Comparison of ENCODE assay signal across 8 cellular contexts in genomic region chr14:102554835-102555819, GRCh38. TPM values are rescaled to one million over a fixed set of nuclear protein-coding genes. Genes with fewer than 3 reads are reported as not detected.
DNase-seq lines count a peak whose midpoint lies in the region; ATAC-seq lines count a peak whose summit lies in the region.

No MANE protein-coding gene starts in this region.

- H3K4me3 ChIP-seq in HUES64 (ENCODE audit: low read length) (peak overlapping the region; percentile 74), mononuclear cell (ENCODE audit: low read length) (peak overlapping the region; percentile 73)

- H3K9me3 ChIP-seq in HUES64 (ENCODE audit: insufficient read depth, low read depth, low read length) (no peaks in the 10 kb centered on the region), mononuclear cell (ENCODE audit: low read depth, low read length) (no peaks in the 10 kb centered on the region)

- no peaks in the 10 kb centered on the region for H3K9me3 Mint-ChIP-seq in effector memory CD8-positive, alpha-beta T cell
- H3K9me3 Mint-ChIP-seq in stimulated activated effector memory CD8-positive, alpha-beta T cell treated with anti-CD3 and anti-CD28 coated beads, Interleukin-12 subunit alpha, Interleukin-12 subunit beta, amount 100 ng/mL, for 72 hours = no peaks in the 10 kb centered on the region

- DNase-seq in D341Med (ENCODE audit: low spot score) = peak; percentile 37
- peak; percentile 46 to 55 for DNase-seq in activated CD4-positive, alpha-beta T cell treated with anti-CD3 and anti-CD28 coated beads, Interleukin-2, amount 50 U/mL, for 4 hours
- peak; percentile 43 to 49 (median 46) for DNase-seq in effector memory CD8-positive, alpha-beta T cell
- DNase-seq in stimulated activated effector memory CD8-positive, alpha-beta T cell treated with anti-CD3 and anti-CD28 coated beads, Interleukin-12 subunit alpha, Interleukin-12 subunit beta, amount 100 ng/mL, for 72 hours (ENCODE audit: low spot score in 2 of 2) = peak; percentile 51 to 79
- no peak for DNase-seq in NCI-H510A (lab: John Stamatoyannopoulos, UW)

- H3K27me3 ChIP-seq in HUES64 (ENCODE audit: insufficient read depth, low read length) = no peaks in the 10 kb centered on the region
- no peaks in the 10 kb centered on the region for H3K27me3 ChIP-seq in mononuclear cell (ENCODE audit: insufficient read depth, low read length)

- ATAC-seq in effector memory CD8-positive, alpha-beta T cell (replicated peaks) = peak; percentile 93
- ATAC-seq in stimulated activated effector memory CD8-positive, alpha-beta T cell treated with anti-CD3 and anti-CD28 coated beads, Interleukin-12 subunit alpha, Interleukin-12 subunit beta, amount 100 ng/mL, for 72 hours = peak; percentile 79
- no peak for ATAC-seq in HG03139 (IDR thresholded peaks at IDR 0.05; ENCODE audit: unreplicated experiment)

- H3K27me3 Mint-ChIP-seq in effector memory CD8-positive, alpha-beta T cell = peaks cover 4 to 9% of the 10 kb centered on the region in 2 donors

- H3K4me3 Mint-ChIP-seq in effector memory CD8-positive, alpha-beta T cell = peak overlapping the region; percentile 78 to 82
- H3K4me3 Mint-ChIP-seq in stimulated activated effector memory CD8-positive, alpha-beta T cell treated with anti-CD3 and anti-CD28 coated beads, Interleukin-12 subunit alpha, Interleukin-12 subunit beta, amount 100 ng/mL, for 72 hours = peak overlapping the region; percentile 71

- H3K9ac ChIP-seq in HUES64 (ENCODE audit: low read depth, low read length) = peak overlapping the region; percentile 93

- H3K4me1 ChIP-seq in HUES64 (ENCODE audit: insufficient read depth, low read length) (0 out of 2 replicates have a peak, but pooled peaks cover 4% of the 10 kb centered on the region), mononuclear cell (ENCODE audit: insufficient read depth, low read length) (peaks cover 16% of the 10 kb centered on the region)

- H3K27ac Mint-ChIP-seq in effector memory CD8-positive, alpha-beta T cell = peak overlapping the region; percentile 79 to 85
- peak overlapping the region; percentile 85 for H3K27ac Mint-ChIP-seq in stimulated activated effector memory CD8-positive, alpha-beta T cell treated with anti-CD3 and anti-CD28 coated beads, Interleukin-12 subunit alpha, Interleukin-12 subunit beta, amount 100 ng/mL, for 72 hours

- H3K27ac ChIP-seq in HUES64 (ENCODE audit: low read depth, low read length) = peak overlapping the region; percentile 68

- 7% methylated on average over 94 of the region's 94 CpGs for WGBS in HUES64

- peaks cover 3% of the 10 kb centered on the region for H3K36me3 Mint-ChIP-seq in effector memory CD8-positive, alpha-beta T cell (ENCODE audit: insufficient read depth)
- no peaks in the 10 kb centered on the region for H3K36me3 Mint-ChIP-seq in stimulated activated effector memory CD8-positive, alpha-beta T cell treated with anti-CD3 and anti-CD28 coated beads, Interleukin-12 subunit alpha, Interleukin-12 subunit beta, amount 100 ng/mL, for 72 hours

- H3K4me1 Mint-ChIP-seq in effector memory CD8-positive, alpha-beta T cell (ENCODE audit: low read depth in 2 of 2) = peaks cover 0 to 2% of the 10 kb centered on the region in 2 donors
- no peaks in the 10 kb centered on the region for H3K4me1 Mint-ChIP-seq in stimulated activated effector memory CD8-positive, alpha-beta T cell treated with anti-CD3 and anti-CD28 coated beads, Interleukin-12 subunit alpha, Interleukin-12 subunit beta, amount 100 ng/mL, for 72 hours

- no peaks in the 10 kb centered on the region for H3K36me3 ChIP-seq in HUES64 (ENCODE audit: insufficient read depth, low read length)

RNA-seq across cellular contexts. Expression of gene RCOR1, which starts 37.3 kb away (rescaled TPM):
- 13.5 TPM for polyA plus RNA-seq in HUES64 (2013, experiment 1 of 2)
- 15.9 TPM for polyA plus RNA-seq in HUES64 (2013, experiment 2 of 2)
- total RNA-seq in mononuclear cell = 32.6 TPM

RNA-seq across cellular contexts. Expression of gene ANKRD9, which starts 45.6 kb away (rescaled TPM):
- polyA plus RNA-seq in HUES64 (2013, experiment 1 of 2) = 15.6 TPM
- 17.9 TPM for polyA plus RNA-seq in HUES64 (2013, experiment 2 of 2)
- total RNA-seq in mononuclear cell = 12.4 TPM
